Comparison of ENCODE assay signal across 24 cellular contexts in genomic region chr13:74158606-74159352, GRCh38. TPM values are rescaled to one million over a fixed set of nuclear protein-coding genes. Genes with fewer than 3 reads are reported as not detected.
DNase-seq lines count a peak whose midpoint lies in the region; FAIRE-seq and TF ChIP-seq lines count a peak whose summit lies in the region.
"Had no signal": no experiment of that assay in that cellular context is flagged by ENCODE, and none has a peak within 500 bp of the region (broad histone marks: within the 10 kb centered on the region; RNA-seq: fewer than 3 reads in every experiment).

No MANE protein-coding gene starts in this region.

- H3K4me2 ChIP-seq in mammary epithelial cell (ENCODE audit: insufficient read depth, low read depth, low read length) (no peak overlapping the region), astrocyte (ENCODE audit: low read length) (no peak overlapping the region)
- H3K4me2 ChIP-seq: BLaER1, PC-9 had no signal

- peak overlapping the region; percentile 85 for H3K27ac Mint-ChIP-seq in astrocyte (ENCODE audit: unreplicated experiment)
- H3K27ac Mint-ChIP-seq in mesothelial cell of epicardium, result peak overlapping the region; percentile 31
- H3K27ac Mint-ChIP-seq in type B pancreatic cell, result peak overlapping the region; percentile 52
- no peak overlapping the region for H3K27ac Mint-ChIP-seq in Caco-2 (ENCODE audit: unreplicated experiment)
- H3K27ac Mint-ChIP-seq: CD4-positive, alpha-beta memory T cell had no signal

- in situ Hi-C loops in mammary epithelial cell (cut with MboI; ENCODE audit: low sequenced_read_pairs in 2 of 2), result no loop called here

- peaks cover 6% of the 10 kb centered on the region for H3K4me1 Mint-ChIP-seq in astrocyte (ENCODE audit: low read depth, unreplicated experiment)
- H3K4me1 Mint-ChIP-seq in mesothelial cell of epicardium, result peaks cover 8% of the 10 kb centered on the region
- H3K4me1 Mint-ChIP-seq in type B pancreatic cell (ENCODE audit: unreplicated experiment), result peaks cover 9% of the 10 kb centered on the region
- peaks cover 11% of the 10 kb centered on the region for H3K4me1 Mint-ChIP-seq in Caco-2 (ENCODE audit: low read depth, unreplicated experiment)

- H3K27ac ChIP-seq in mammary epithelial cell (ENCODE audit: insufficient read depth, low read depth, low read length), result no peak overlapping the region
- H3K27ac ChIP-seq in breast epithelium, result no peak overlapping the region
- H3K27ac ChIP-seq in astrocyte (ENCODE audit: low read depth, low read length), result no peak overlapping the region
- H3K27ac ChIP-seq in left ventricle myocardium inferior (replicated peaks), result no peak overlapping the region
- H3K27ac ChIP-seq: BLaER1, PC-9, RWPE1 had no signal

- WGBS in mammary epithelial cell (ENCODE audit: low coverage, missing lambda C conversion rate), result 76% methylated on average over 3 of the region's 3 CpGs

- DNase-seq in mammary epithelial cell (no peak), breast epithelium (ENCODE audit: low spot score in 2 of 2) (no peak), astrocyte (ENCODE audit: low read depth) (no peak), mesothelial cell of epicardium (ENCODE audit: low spot score in 2 of 2, unreplicated experiment in 2 of 2) (no peak), type B pancreatic cell (ENCODE audit: extremely low spot score, unreplicated experiment) (no peak), left ventricle myocardium inferior (no peak), Caco-2 (no peak), KG1 (lab: John Stamatoyannopoulos, UW) (no peak)
- DNase-seq: Calu3; CD4-positive, alpha-beta memory T cell; DMS53; EL; GOT3; KBM-7; MV-4-11; NCI-H1417 treated with DMSO at 0.1 percent for 48 hours; NCI-H1930; NCI-H526; PC-9; SIG-M5 had no signal

- H3K79me2 ChIP-seq in mammary epithelial cell (ENCODE audit: insufficient read depth, low read length) (no peaks in the 10 kb centered on the region), astrocyte (ENCODE audit: insufficient read depth, low read length) (no peaks in the 10 kb centered on the region)

- H3K36me3 Mint-ChIP-seq in astrocyte (ENCODE audit: low read depth, unreplicated experiment), result no peaks in the 10 kb centered on the region
- H3K36me3 Mint-ChIP-seq in mesothelial cell of epicardium, result no peaks in the 10 kb centered on the region
- no peaks in the 10 kb centered on the region for H3K36me3 Mint-ChIP-seq in type B pancreatic cell
- H3K36me3 Mint-ChIP-seq in Caco-2 (ENCODE audit: insufficient read depth, unreplicated experiment), result no peaks in the 10 kb centered on the region
- H3K36me3 Mint-ChIP-seq: CD4-positive, alpha-beta memory T cell had no signal

- FAIRE-seq in astrocyte (lab: Jason Lieb, UNC), result no peak
- FAIRE-seq: GM12891, GM18507 had no signal

- H2AFZ ChIP-seq in mammary epithelial cell (ENCODE audit: low read depth, low read length) (peak overlapping the region; percentile 46), astrocyte (ENCODE audit: low read depth, low read length) (no peak overlapping the region)
- H2AFZ ChIP-seq: PC-9 had no signal

- H3K36me3 ChIP-seq in mammary epithelial cell (ENCODE audit: insufficient read depth, low read length) (no peaks in the 10 kb centered on the region), breast epithelium (no peaks in the 10 kb centered on the region), astrocyte (ENCODE audit: insufficient read depth, low read length) (no peaks in the 10 kb centered on the region), left ventricle myocardium inferior (no peaks in the 10 kb centered on the region), Caco-2 (ENCODE audit: control insufficient read depth, insufficient read depth, low read length) (no peaks in the 10 kb centered on the region)
- H3K36me3 ChIP-seq: BLaER1 had no signal

- H3K9me3 ChIP-seq in mammary epithelial cell (replicated peaks; ENCODE audit: insufficient read depth, low read length) (no peaks in the 10 kb centered on the region), breast epithelium (no peaks in the 10 kb centered on the region), astrocyte (ENCODE audit: insufficient read depth, low read depth, low read length) (no peaks in the 10 kb centered on the region), left ventricle myocardium inferior (replicated peaks) (no peaks in the 10 kb centered on the region), Caco-2 (no peaks in the 10 kb centered on the region)
- H3K9me3 ChIP-seq: BLaER1 had no signal

- H3K4me3 Mint-ChIP-seq in astrocyte (ENCODE audit: unreplicated experiment) (no peak overlapping the region), mesothelial cell of epicardium (no peak overlapping the region), type B pancreatic cell (peak overlapping the region; percentile 19), Caco-2 (ENCODE audit: unreplicated experiment) (no peak overlapping the region)
- H3K4me3 Mint-ChIP-seq: CD4-positive, alpha-beta memory T cell had no signal

- H3K27me3 Mint-ChIP-seq in astrocyte (ENCODE audit: low read depth, unreplicated experiment) (peaks cover 6% of the 10 kb centered on the region), mesothelial cell of epicardium (ENCODE audit: low read depth) (no peaks in the 10 kb centered on the region), type B pancreatic cell (no peaks in the 10 kb centered on the region), Caco-2 (ENCODE audit: insufficient read depth, unreplicated experiment) (no peaks in the 10 kb centered on the region)

- intact Hi-C loops in mammary epithelial cell (cut with micrococcal nuclease), result no loop called here
- intact Hi-C loops in breast epithelium (cut with DNase I; ENCODE audit: low total_unique reads), result no loop called here
- intact Hi-C loops in left ventricle myocardium inferior (cut with micrococcal nuclease), result no loop called here
- intact Hi-C loops in Caco-2 (cut with micrococcal nuclease; ENCODE audit: unreplicated experiment), result no loop called here

- BruUV-seq in mammary epithelial cell (replicated peaks; lab: Mats Ljungman, UMichigan) (no TSS peak), Caco-2 (replicated peaks; lab: Mats Ljungman, UMichigan) (no TSS peak)

- H3K4me1 ChIP-seq in mammary epithelial cell (ENCODE audit: insufficient read depth, low read length) (no peaks in the 10 kb centered on the region), breast epithelium (no peaks in the 10 kb centered on the region), astrocyte (ENCODE audit: insufficient read depth, low read length) (no peaks in the 10 kb centered on the region), left ventricle myocardium inferior (no peaks in the 10 kb centered on the region), Caco-2 (peaks cover 7% of the 10 kb centered on the region)
- H3K4me1 ChIP-seq: BLaER1 had no signal

- no peak overlapping the region for H3K4me3 ChIP-seq in mammary epithelial cell (replicated peaks in 1 of 3; ENCODE audit: insufficient read depth in 1 of 3, low read depth in 2 of 3, low read length in 3 of 3)
- H3K4me3 ChIP-seq in breast epithelium, result no peak overlapping the region
- no peak overlapping the region for H3K4me3 ChIP-seq in astrocyte (ENCODE audit: insufficient read depth, low read depth, low read length)
- no peak overlapping the region for H3K4me3 ChIP-seq in left ventricle myocardium inferior
- no peak overlapping the region for H3K4me3 ChIP-seq in Caco-2 (ENCODE audit: low read depth, low read length)
- H3K4me3 ChIP-seq: BLaER1, PC-9 had no signal

- CTCF ChIA-PET in mammary epithelial cell (lab: Charles Lee; ENCODE audit: low non-redundant PET) (no interaction called here), Caco-2 (lab: Charles Lee) (no interaction called here)

- no peak for TF ChIP-seq CTCF in mammary epithelial cell (conservative IDR thresholded peaks at IDR 0.05 in 1 of 2, IDR thresholded peaks at IDR 0.05 in 1 of 2; ENCODE audit: extremely low read depth in 1 of 2, insufficient read depth in 1 of 2, low read depth in 1 of 2, low read length in 2 of 2)
- TF ChIP-seq CTCF in breast epithelium (IDR thresholded peaks at IDR 0.05), result no peak
- TF ChIP-seq CTCF in astrocyte (IDR thresholded peaks at IDR 0.05; ENCODE audit: insufficient read depth, low read depth, low read length), result no peak
- TF ChIP-seq CTCF in mesothelial cell of epicardium (IDR thresholded peaks at IDR 0.05; ENCODE audit: unreplicated experiment), result no peak
- no peak for TF ChIP-seq CTCF in type B pancreatic cell (conservative IDR thresholded peaks at IDR 0.05)
- no peak for TF ChIP-seq CTCF in left ventricle myocardium inferior (IDR thresholded peaks at IDR 0.05; ENCODE audit: borderline replicate concordance)
- no peak for TF ChIP-seq CTCF in Caco-2 (IDR thresholded peaks at IDR 0.05; ENCODE audit: insufficient read depth in 1 of 2, low read depth in 1 of 2, low read length in 1 of 2, severe bottlenecking in 1 of 2, unreplicated experiment in 1 of 2)

- H3K9me3 Mint-ChIP-seq in astrocyte (ENCODE audit: unreplicated experiment) (peaks cover 2% of the 10 kb centered on the region), mesothelial cell of epicardium (no peaks in the 10 kb centered on the region), type B pancreatic cell (peaks cover 12% of the 10 kb centered on the region), Caco-2 (ENCODE audit: unreplicated experiment) (no peaks in the 10 kb centered on the region)
- H3K9me3 Mint-ChIP-seq: CD4-positive, alpha-beta memory T cell had no signal

- H4K20me1 ChIP-seq in mammary epithelial cell (ENCODE audit: insufficient read depth, low read length) (no peaks in the 10 kb centered on the region), astrocyte (ENCODE audit: insufficient read depth, low read length) (no peaks in the 10 kb centered on the region)
- H4K20me1 ChIP-seq: BLaER1 had no signal

- dilution Hi-C loops in mammary epithelial cell (cut with HindIII; ENCODE audit: low sequenced_read_pairs), result no loop called here

- TF ChIP-seq POLR2A in breast epithelium (IDR thresholded peaks at IDR 0.05), result no peak

- no peaks in the 10 kb centered on the region for H3K27me3 ChIP-seq in mammary epithelial cell (ENCODE audit: insufficient read depth, low read length)
- H3K27me3 ChIP-seq in breast epithelium, result no peaks in the 10 kb centered on the region
- H3K27me3 ChIP-seq in astrocyte (ENCODE audit: insufficient read depth, low read length), result no peaks in the 10 kb centered on the region
- no peaks in the 10 kb centered on the region for H3K27me3 ChIP-seq in left ventricle myocardium inferior (ENCODE audit: low read depth)
- H3K27me3 ChIP-seq in Caco-2 (replicated peaks; ENCODE audit: control insufficient read depth, insufficient read depth, low read length), result no peaks in the 10 kb centered on the region
- H3K27me3 ChIP-seq: BLaER1 had no signal

- POLR2A ChIA-PET in Caco-2 (lab: Charles Lee), result no interaction called here

- H3K9ac ChIP-seq in mammary epithelial cell (ENCODE audit: insufficient read depth, low read length) (no peak overlapping the region), astrocyte (ENCODE audit: low read length) (no peak overlapping the region)
- H3K9ac ChIP-seq: BLaER1 had no signal

RNA-seq across cellular contexts. Expression of gene KLF12, which starts 24.6 kb away (rescaled TPM):
- total RNA-seq in mammary epithelial cell (10 to 100 TPM; 10.7 to 11.9 TPM), breast epithelium (10 to 100 TPM in 1 of 3 donors, 1 to 10 TPM in 2; 8.5 to 13.6 (median 9.8) TPM), astrocyte (25.1 and 25.3 TPM in 2 replicates), mesothelial cell of epicardium (29.4 to 33.9 TPM (median 31.0 TPM) in 3 replicates), type B pancreatic cell (ENCODE audit: low replicate concordance) (25.4 and 30.2 TPM in 2 replicates), left ventricle myocardium inferior (18.2 TPM), Caco-2 (2022) (14.0 and 14.7 TPM in 2 replicates)
- 8.2 TPM for polyA plus RNA-seq in mammary epithelial cell
- polyA minus RNA-seq in mammary epithelial cell, result 9.0 TPM
